8 cellular contexts compared by ENCODE assay signal in the genomic region with DNA sequence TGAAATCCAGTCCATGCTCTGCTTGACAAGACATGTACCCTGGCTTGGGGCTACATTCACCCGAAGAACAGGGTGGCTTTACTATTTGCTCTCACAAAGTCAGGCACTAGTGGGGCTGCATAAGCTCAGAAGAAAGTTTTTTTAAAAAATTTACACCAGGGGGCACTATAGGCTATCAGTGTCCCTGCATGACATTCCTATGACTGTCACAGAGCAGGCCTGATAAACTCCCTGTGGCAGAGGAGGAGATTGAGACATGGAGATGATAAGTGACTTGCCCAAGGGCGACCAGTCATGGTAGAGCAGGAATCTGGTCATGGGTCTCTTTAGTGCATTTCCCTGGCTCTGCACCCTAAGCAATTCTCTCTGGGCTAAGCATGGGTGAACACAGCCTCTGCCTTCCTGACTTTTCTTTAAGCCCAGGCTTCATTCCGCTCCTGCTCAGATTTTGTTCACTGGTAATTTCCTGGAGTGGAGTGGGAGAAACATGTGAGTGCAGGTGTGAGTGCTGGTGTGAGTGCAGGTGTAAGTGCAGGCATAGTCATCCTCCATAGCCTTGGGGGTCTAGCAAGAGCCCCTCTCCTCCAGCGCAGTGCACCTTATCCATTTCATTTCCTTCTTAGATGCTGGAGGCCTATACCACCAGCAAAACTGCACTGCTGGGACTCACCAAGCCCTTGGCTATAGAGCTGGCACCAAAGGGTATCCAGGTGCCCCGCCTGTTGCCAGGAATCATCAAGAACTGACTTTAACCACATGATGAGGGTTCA.
DNase-seq lines count a peak whose midpoint lies in the region; ATAC-seq lines count a peak whose summit lies in the region.

No MANE protein-coding gene starts in this region.

- peaks cover 9% of the 10 kb centered on the region for H3K27me3 Mint-ChIP-seq in activated T-helper 17 cell treated with anti-CD3 and anti-CD28 coated beads, Interleukin-2, amount 50 U/mL, for 72 hours

- no peaks in the 10 kb centered on the region for H3K9me3 Mint-ChIP-seq in activated T-helper 17 cell treated with anti-CD3 and anti-CD28 coated beads, Interleukin-2, amount 50 U/mL, for 72 hours

- peak; percentile 5 for DNase-seq in NCI-H1436 (lab: John Stamatoyannopoulos, UW)
- no peak for DNase-seq in NCI-H1436 treated with DMSO at 0.1 percent for 48 hours (lab: John Stamatoyannopoulos, UW)
- peak; percentile 64 to 74 for DNase-seq in Kasumi-1 (lab: John Stamatoyannopoulos, UW)
- peak; percentile 88 for DNase-seq in islet precursor cell
- no peak for DNase-seq in stimulated activated CD4-positive, alpha-beta T cell treated with anti-CD3 and anti-CD28 coated beads, Interleukin-2, amount 100 ng/mL, for 24 hours

- H3K4me3 Mint-ChIP-seq in activated T-helper 17 cell treated with anti-CD3 and anti-CD28 coated beads, Interleukin-2, amount 50 U/mL, for 72 hours = no peak overlapping the region

- H3K36me3 Mint-ChIP-seq in activated T-helper 17 cell treated with anti-CD3 and anti-CD28 coated beads, Interleukin-2, amount 50 U/mL, for 72 hours (ENCODE audit: low read depth) = no peaks in the 10 kb centered on the region

- ATAC-seq in activated T-helper 17 cell treated with anti-CD3 and anti-CD28 coated beads, Interleukin-2, amount 50 U/mL, for 72 hours (replicated peaks) = peak; percentile 43
- ATAC-seq in HG02642 (IDR thresholded peaks at IDR 0.05; ENCODE audit: poor library complexity, unreplicated experiment) (no peak), GM18519 (IDR thresholded peaks at IDR 0.05; ENCODE audit: low FRiP score, unreplicated experiment) (no peak)

- H3K27ac Mint-ChIP-seq in activated T-helper 17 cell treated with anti-CD3 and anti-CD28 coated beads, Interleukin-2, amount 50 U/mL, for 72 hours = no peak overlapping the region

- H3K4me1 Mint-ChIP-seq in activated T-helper 17 cell treated with anti-CD3 and anti-CD28 coated beads, Interleukin-2, amount 50 U/mL, for 72 hours = no peaks in the 10 kb centered on the region

Comparison
In these comparisons a context has a peak if more than half of its experiments do, and no peak if none do; other contexts are left out.
1. DNase-seq: peak in NCI-H1436 (single experiment), Kasumi-1 (2 of 2) and islet precursor cell (single experiment); none in NCI-H1436 treated with DMSO at 0.1 percent for 48 hours (single experiment) and stimulated activated CD4-positive, alpha-beta T cell treated with anti-CD3 and anti-CD28 coated beads, Interleukin-2, amount 100 ng/mL, for 24 hours (0 of 2).